In genomic region chr7:26198781-26199169, GRCh38 we compare ENCODE assay signal across 1 cellular context.
TF ChIP-seq lines count a peak whose summit lies in the region.

No MANE protein-coding gene starts in this region.

TF ChIP-seq in HepG2, 621 proteins besides CTCF, POLR2A, EP300 and RAD21:
- TF ChIP-seq ZNF503 (CRISPR knock-in tag; IDR thresholded peaks at IDR 0.05) (peak; percentile 11; the same call in 1 of the 2 replicates), TCF12 (IDR thresholded peaks at IDR 0.05) (no peak), TCF12 (CRISPR knock-in tag; IDR thresholded peaks at IDR 0.05) (no peak), RBFOX2 (IDR thresholded peaks at IDR 0.05; ENCODE audit: low read depth, low read length) (peak; percentile 67; the same call in 1 of the 2 replicates), CENPX (CRISPR knock-in tag; IDR thresholded peaks at IDR 0.05) (no peak), ZMAT3 (CRISPR knock-in tag; conservative IDR thresholded peaks at IDR 0.05) (no peak), RBM22 (optimal IDR thresholded peaks at IDR 0.05; ENCODE audit: low read length) (peak; percentile 38), AGO2 (optimal IDR thresholded peaks at IDR 0.05; ENCODE audit: low read depth, low read length) (peak; percentile 65), NFIC (IDR thresholded peaks at IDR 0.05; ENCODE audit: low read length) (no peak), POGZ (CRISPR knock-in tag; IDR thresholded peaks at IDR 0.05) (no peak), POLR2AphosphoS5 (IDR thresholded peaks at IDR 0.05; ENCODE audit: low read depth, low read length) (0 out of 2 replicates have a peak, but pooled peaks have one; percentile 14), ZNF414 (CRISPR knock-in tag; IDR thresholded peaks at IDR 0.05) (no peak), ZNF383 (CRISPR knock-in tag; IDR thresholded peaks at IDR 0.05; ENCODE audit: borderline replicate concordance) (no peak), ZNF577 (CRISPR knock-in tag; IDR thresholded peaks at IDR 0.05; ENCODE audit: borderline replicate concordance, low read depth) (no peak)
